Comparison of ENCODE assay signal across 3 cellular contexts in genomic region chr5:75489847-75490246, GRCh38. TPM values are rescaled to one million over a fixed set of nuclear protein-coding genes. Genes with fewer than 3 reads are reported as not detected.
DNase-seq lines count a peak whose midpoint lies in the region; ATAC-seq, FAIRE-seq and TF ChIP-seq lines count a peak whose summit lies in the region.
"Not testable (repeated sequence)": the region's sequence is repeated elsewhere in the genome, so short reads cannot be mapped to it uniquely, and the experiment has no call there.

No MANE protein-coding gene starts in this region.

- H3K36me3 Mint-ChIP-seq in activated naive CD4-positive, alpha-beta T cell treated with anti-CD3 and anti-CD28 coated beads, Interleukin-2, amount 50 U/mL, for 24 hours = peaks cover 63% of the 10 kb centered on the region

- intact Hi-C loops in K562 (cut with micrococcal nuclease) = not testable (repeated sequence)

- H3K27me3 Mint-ChIP-seq in activated naive CD4-positive, alpha-beta T cell treated with anti-CD3 and anti-CD28 coated beads, Interleukin-2, amount 50 U/mL, for 24 hours = not testable (repeated sequence)

- CTCF ChIA-PET in HEK293 (lab: Yijun Ruan, JAX); K562 (lab: Yijun Ruan, JAX; ENCODE audit: low intra/inter-chr PET ratio): not testable (repeated sequence)

- not testable (repeated sequence) for ATAC-seq in K562

- not testable (repeated sequence) for TF ChIP-seq EP300 in K562 (IDR thresholded peaks at IDR 0.05; ENCODE audit: low read length)

- not testable (repeated sequence) for DNase-seq in K562 (ENCODE audit: extremely low read depth in 1 of 4, low spot score in 3 of 4)

- H3K9ac ChIP-seq in K562 (ENCODE audit: insufficient read depth in 1 of 2, low read depth in 2 of 2, low read length in 2 of 2) = not testable (repeated sequence)

- 99% methylated on average over 6 of the region's 6 CpGs for WGBS in K562 (ENCODE audit: insufficient coverage, low coverage, missing lambda C conversion rate)

- not testable (repeated sequence) for H3K4me1 ChIP-seq in HEK293 (ENCODE audit: control insufficient read depth, insufficient read depth, low read length); K562 (replicated peaks in 1 of 2; ENCODE audit: control insufficient read depth in 2 of 2, insufficient read depth in 2 of 2, low read length in 2 of 2)

- H3K36me3 ChIP-seq in HEK293 (ENCODE audit: control insufficient read depth in 2 of 2, insufficient read depth in 1 of 2, low read length in 2 of 2) = not testable (repeated sequence)
- peaks cover 15% of the 10 kb centered on the region; the same call in 2 of the 3 replicates for H3K36me3 ChIP-seq in K562 (ENCODE audit: control insufficient read depth, insufficient read depth, low read length)

- not testable (repeated sequence) for TF ChIP-seq CTCF in HEK293 (tag by site-specific recombination; IDR thresholded peaks at IDR 0.05); K562 (IDR thresholded peaks at IDR 0.05 in 2 of 3, conservative IDR thresholded peaks at IDR 0.05 in 1 of 3; ENCODE audit: insufficient read depth in 2 of 3, low read depth in 1 of 3, low read length in 3 of 3)

- H3K27me3 ChIP-seq in K562 (ENCODE audit: control insufficient read depth in 2 of 2, insufficient read depth in 2 of 2, low read length in 2 of 2) = not testable (repeated sequence)

- in situ Hi-C loops in K562 (cut with MboI) = not testable (repeated sequence)

- H3K4me1 Mint-ChIP-seq in activated naive CD4-positive, alpha-beta T cell treated with anti-CD3 and anti-CD28 coated beads, Interleukin-2, amount 50 U/mL, for 24 hours = peaks cover 48% of the 10 kb centered on the region

- not testable (repeated sequence) for H3K27ac Mint-ChIP-seq in activated naive CD4-positive, alpha-beta T cell treated with anti-CD3 and anti-CD28 coated beads, Interleukin-2, amount 50 U/mL, for 24 hours

- not testable (repeated sequence) for H3K9me1 ChIP-seq in K562 (ENCODE audit: control insufficient read depth, insufficient read depth, low read length)

- not testable (repeated sequence) for TF ChIP-seq POLR2A in K562 (conservative IDR thresholded peaks at IDR 0.05)

- FAIRE-seq in K562 (lab: Jason Lieb, UNC) = not testable (repeated sequence)

- peaks cover 32% of the 10 kb centered on the region for H3K9me3 Mint-ChIP-seq in activated naive CD4-positive, alpha-beta T cell treated with anti-CD3 and anti-CD28 coated beads, Interleukin-2, amount 50 U/mL, for 24 hours

- not testable (repeated sequence) for BruUV-seq in K562 (replicated peaks; lab: Mats Ljungman, UMichigan)

- H2AFZ ChIP-seq in K562 (ENCODE audit: low read depth, low read length) = not testable (repeated sequence)

- H3K79me2 ChIP-seq in K562 (ENCODE audit: control insufficient read depth, insufficient read depth, low read length) = peaks cover 12% of the 10 kb centered on the region

- H3K27ac ChIP-seq in HEK293 (ENCODE audit: extremely low read depth, low read depth, low read length); K562 (ENCODE audit: extremely low read depth, low read depth, low read length): not testable (repeated sequence)

- not testable (repeated sequence) for H3K4me3 ChIP-seq in HEK293 (ENCODE audit: low read depth, low read length); K562

- not testable (repeated sequence) for H3K9me3 ChIP-seq in HEK293 (ENCODE audit: control insufficient read depth, insufficient read depth, low read depth, low read length); K562 (replicated peaks; ENCODE audit: control insufficient read depth, insufficient read depth, low read depth, low read length)

- POLR2A ChIA-PET in HEK293 (lab: Yijun Ruan, JAX); K562 (lab: Yijun Ruan, JAX): not testable (repeated sequence)

- not testable (repeated sequence) for H4K20me1 ChIP-seq in K562 (replicated peaks; ENCODE audit: control insufficient read depth, insufficient read depth, low read length)

- not testable (repeated sequence) for TF ChIP-seq RAD21 in K562 (CRISPR knock-in tag; conservative IDR thresholded peaks at IDR 0.05 in 1 of 2, IDR thresholded peaks at IDR 0.05 in 1 of 2)

- H3K4me2 ChIP-seq in K562 (ENCODE audit: insufficient read depth, low read length) = not testable (repeated sequence)

- peak overlapping the region; percentile 3 for H3K4me3 Mint-ChIP-seq in activated naive CD4-positive, alpha-beta T cell treated with anti-CD3 and anti-CD28 coated beads, Interleukin-2, amount 50 U/mL, for 24 hours

TF ChIP-seq in HEK293, 187 proteins besides CTCF, POLR2A, EP300 and RAD21 (continues in another document):
- TF ChIP-seq, protein P1, sequence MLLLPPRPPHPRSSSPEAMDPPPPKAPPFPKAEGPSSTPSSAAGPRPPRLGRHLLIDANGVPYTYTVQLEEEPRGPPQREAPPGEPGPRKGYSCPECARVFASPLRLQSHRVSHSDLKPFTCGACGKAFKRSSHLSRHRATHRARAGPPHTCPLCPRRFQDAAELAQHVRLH (tag by site-specific recombination; IDR thresholded peaks at IDR 0.05) = 0 out of 2 replicates have a peak, but pooled peaks have one; percentile 44

TF ChIP-seq in K562, 482 proteins besides CTCF, POLR2A, EP300 and RAD21:
- 0 out of 4 replicates have a peak, but pooled peaks of 1 of the 2 experiments have one; percentile 15 for TF ChIP-seq KDM1A (IDR thresholded peaks at IDR 0.05)
- 0 out of 2 replicates have a peak, but pooled peaks have one; percentile 28 for TF ChIP-seq BCOR (IDR thresholded peaks at IDR 0.05)
- TF ChIP-seq ZNF146 (CRISPR knock-in tag; IDR thresholded peaks at IDR 0.05; ENCODE audit: unreplicated experiment) = peak; percentile 53

RNA-seq across cellular contexts. Expression of gene CERT1, which starts 21.6 kb away (rescaled TPM):
- total RNA-seq in K562 (2011; cell fraction: chromatin; rRNA removed; ENCODE audit: low replicate concordance) = 37.4 and 79.9 TPM in 2 replicates
- total RNA-seq in K562 (2011; cell fraction: nucleolus; rRNA removed) = 11.7 and 14.3 TPM in 2 replicates
- 41.1 and 65.3 TPM in 2 replicates for total RNA-seq in K562 (2011; cell fraction: nucleoplasm; rRNA removed)
- 6.6 and 8.6 TPM in 2 replicates for total RNA-seq in K562 (2014; rRNA removed)
- 20.8 and 26.6 TPM in 2 replicates for total RNA-seq in K562 (2014; rRNA removed; fragmentation: Illumina TruSeq; extraction: Trizol)
- 20.3 and 24.5 TPM in 2 replicates for total RNA-seq in K562 (2015; rRNA removed; fragmentation: Illumina TruSeq; extraction: Trizol)
- total RNA-seq in K562 (2021) = 19.4 and 24.7 TPM in 2 replicates
- 9.8 and 11.4 TPM in 2 replicates for polyA plus RNA-seq in K562 (2011; rRNA removed)
- polyA plus RNA-seq in K562 (2011; cell fraction: cytosol; rRNA removed) = 4.0 and 6.2 TPM in 2 replicates
- polyA plus RNA-seq in K562 (2011; cell fraction: nucleus; rRNA removed) = 9.4 and 10.4 TPM in 2 replicates
- polyA plus RNA-seq in K562 (2012) = 16.9 and 20.5 TPM in 2 replicates
- 16.0 and 21.6 TPM in 2 replicates for polyA plus RNA-seq in K562 (2014; fragmentation: Illumina TruSeq; extraction: Trizol)
- 1 to 10 TPM; 3.4 to 5.1 TPM for polyA plus RNA-seq in K562 (2014; fragmentation: Nextera tagmentation; extraction: Ambion mirVana)
- polyA plus RNA-seq in K562 (2014; rRNA removed) = 7.7 and 8.3 TPM in 2 replicates
- polyA minus RNA-seq in K562 (2011; rRNA and poly(A)+ RNA removed) = 41.3 and 46.5 TPM in 2 replicates
- 19.3 and 20.4 TPM in 2 replicates for polyA minus RNA-seq in K562 (2011; cell fraction: cytosol; rRNA and poly(A)+ RNA removed)
- polyA minus RNA-seq in K562 (2011; cell fraction: nucleus; rRNA and poly(A)+ RNA removed) = 22.9 and 24.8 TPM in 2 replicates

RNA-seq across cellular contexts. Expression of gene POLK, which starts 21.8 kb away (rescaled TPM):
- total RNA-seq in K562 (2011; cell fraction: chromatin; rRNA removed; ENCODE audit: low replicate concordance) = 19.5 and 84.0 TPM in 2 replicates
- total RNA-seq in K562 (2011; cell fraction: nucleolus; rRNA removed) = 9.0 and 15.1 TPM in 2 replicates
- total RNA-seq in K562 (2011; cell fraction: nucleoplasm; rRNA removed) = 23.5 and 47.5 TPM in 2 replicates
- total RNA-seq in K562 (2014; rRNA removed) (9.4 and 15.0 TPM in 2 replicates), K562 (2014; rRNA removed; fragmentation: Illumina TruSeq; extraction: Trizol) (26.2 and 26.4 TPM in 2 replicates), K562 (2015; rRNA removed; fragmentation: Illumina TruSeq; extraction: Trizol) (21.8 and 22.2 TPM in 2 replicates), K562 (2021) (15.3 and 16.5 TPM in 2 replicates)
- polyA plus RNA-seq in K562 (2011; rRNA removed) (26.5 and 31.6 TPM in 2 replicates), K562 (2014; fragmentation: Illumina TruSeq; extraction: Trizol) (16.3 and 20.8 TPM in 2 replicates), K562 (2014; fragmentation: Nextera tagmentation; extraction: Ambion mirVana) (10 to 100 TPM in 1 of 2 experiments, 1 to 10 TPM in 1; 6.1 to 11.4 TPM), K562 (2014; rRNA removed) (13.3 and 15.2 TPM in 2 replicates)
- 4.5 and 7.6 TPM in 2 replicates for polyA plus RNA-seq in K562 (2011; cell fraction: cytosol; rRNA removed)
- polyA plus RNA-seq in K562 (2011; cell fraction: nucleus; rRNA removed) = 20.8 and 20.9 TPM in 2 replicates
- polyA plus RNA-seq in K562 (2012) = 9.1 and 10.3 TPM in 2 replicates
- 72.2 and 76.7 TPM in 2 replicates for polyA minus RNA-seq in K562 (2011; rRNA and poly(A)+ RNA removed)
- 11.5 and 12.0 TPM in 2 replicates for polyA minus RNA-seq in K562 (2011; cell fraction: cytosol; rRNA and poly(A)+ RNA removed)
- polyA minus RNA-seq in K562 (2011; cell fraction: nucleus; rRNA and poly(A)+ RNA removed) = 19.8 and 35.3 TPM in 2 replicates
